Comparison of ENCODE assay signal across 27 cellular contexts in the genomic region with DNA sequence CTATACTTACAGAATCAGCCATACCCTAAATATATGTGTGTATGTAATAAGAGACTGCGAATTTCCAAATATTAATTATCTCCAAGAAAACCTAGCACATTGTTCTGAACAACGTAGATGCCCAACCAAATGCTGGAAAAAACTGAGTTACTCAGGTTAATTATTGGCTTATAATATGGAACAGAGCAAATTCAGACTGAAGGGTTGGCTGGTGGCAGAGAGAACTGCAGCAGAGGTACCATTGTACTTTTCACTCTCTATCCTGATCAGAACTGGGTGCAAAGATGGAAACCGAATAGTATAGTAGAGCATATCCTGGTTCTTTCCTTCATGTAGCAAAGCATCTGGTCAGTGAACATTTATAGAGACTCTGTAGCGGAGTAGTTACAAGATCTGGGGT.
DNase-seq lines count a peak whose midpoint lies in the region; ATAC-seq, FAIRE-seq and TF ChIP-seq lines count a peak whose summit lies in the region.
"Had no signal": no experiment of that assay in that cellular context is flagged by ENCODE, and none has a peak within 500 bp of the region (broad histone marks: within the 10 kb centered on the region; RNA-seq: fewer than 3 reads in every experiment).

No MANE protein-coding gene starts in this region.

- H3K9me3 Mint-ChIP-seq in natural killer cell = no peaks in the 10 kb centered on the region
- H3K9me3 Mint-ChIP-seq: CD4-positive, alpha-beta memory T cell; CD8-positive, alpha-beta memory T cell had no signal

- no peak for TF ChIP-seq POLR2A in H54 (IDR thresholded peaks at IDR 0.05; ENCODE audit: low read depth, low read length)

- no peaks in the 10 kb centered on the region for H3K9me3 ChIP-seq in pancreas
- H3K9me3 ChIP-seq: BE2C, BLaER1 had no signal

- FAIRE-seq in pancreas (lab: Jason Lieb, UNC) (no peak), H54 (lab: Jason Lieb, UNC) (no peak)
- FAIRE-seq: A204.1, GM12878, GM12892, GM18507 had no signal

- H3K4me3 Mint-ChIP-seq in natural killer cell = no peak overlapping the region
- H3K4me3 Mint-ChIP-seq: CD14-positive monocyte; CD4-positive, alpha-beta memory T cell; CD4-positive, CD25-positive, alpha-beta regulatory T cell; CD8-positive, alpha-beta memory T cell had no signal

- TF ChIP-seq CTCF in VCaP (conservative IDR thresholded peaks at IDR 0.05) (no peak), pancreas (IDR thresholded peaks at IDR 0.05) (no peak), natural killer cell (IDR thresholded peaks at IDR 0.05) (no peak)

- H3K36me3 ChIP-seq in pancreas = no peaks in the 10 kb centered on the region
- H3K36me3 ChIP-seq: BE2C, BLaER1 had no signal

- WGBS in pancreas, 2 donors = 57 to 59% methylated on average over 4 of the region's 4 CpGs

- no peaks in the 10 kb centered on the region for H3K36me3 Mint-ChIP-seq in natural killer cell
- H3K36me3 Mint-ChIP-seq: CD14-positive monocyte; CD4-positive, alpha-beta memory T cell; CD4-positive, CD25-positive, alpha-beta regulatory T cell had no signal

- H3K4me3 ChIP-seq in pancreas = no peak overlapping the region
- H3K4me3 ChIP-seq: BLaER1, GM12878 had no signal

- intact Hi-C loops in pancreas (cut with DNase I) (no loop called here), natural killer cell (cut with micrococcal nuclease) (no loop called here)

- DNase-seq in left lobe of liver (ENCODE audit: low spot score) = no peak
- no peak for DNase-seq in pancreas
- no peak for DNase-seq in H54 (ENCODE audit: insufficient read length, low spot score)
- no peak for DNase-seq in natural killer cell
- no peak for DNase-seq in stimulated activated CD4-positive, alpha-beta T cell treated with anti-CD3 and anti-CD28 coated beads, Interleukin-4, amount 100 ng/mL, for 1 hour
- DNase-seq: 8988T; ACHN; BE2C; C1 segment of cervical spinal cord; CD4-positive, alpha-beta memory T cell; CD4-positive, CD25-positive, alpha-beta regulatory T cell; CD8-positive, alpha-beta memory T cell; COR-L47; DMS 273 treated with DMSO at 0.1 percent for 48 hours; DMS153; DMS53; DMS79; DND-41; EL; GDM1 had no signal

- peaks cover 7 to 12% (median 9%) of the 10 kb centered on the region in 3 donors for H3K4me1 ChIP-seq in pancreas
- H3K4me1 ChIP-seq: BE2C, BLaER1 had no signal

- peak; percentile 52 for ATAC-seq in left lobe of liver
- peak in 3 of 4 donors; percentile 56 to 70 (median 65) for ATAC-seq in pancreas
- ATAC-seq in natural killer cell = no peak
- ATAC-seq: GM12878 had no signal

- H3K27me3 ChIP-seq in pancreas = no peaks in the 10 kb centered on the region
- H3K27me3 ChIP-seq: BLaER1 had no signal

- no peaks in the 10 kb centered on the region for H3K27me3 Mint-ChIP-seq in natural killer cell (ENCODE audit: low read depth in 2 of 2)
- H3K27me3 Mint-ChIP-seq: CD4-positive, alpha-beta memory T cell; CD8-positive, alpha-beta memory T cell had no signal

- H3K27ac ChIP-seq in VCaP (peak overlapping the region; percentile 48), pancreas (no peak overlapping the region)
- H3K27ac ChIP-seq: BLaER1 had no signal

- H3K27ac Mint-ChIP-seq in natural killer cell = no peak overlapping the region
- H3K27ac Mint-ChIP-seq: CD14-positive monocyte; CD4-positive, alpha-beta memory T cell; CD4-positive, CD25-positive, alpha-beta regulatory T cell; CD8-positive, alpha-beta memory T cell had no signal

- H3K4me1 Mint-ChIP-seq in natural killer cell = no peaks in the 10 kb centered on the region
- H3K4me1 Mint-ChIP-seq: CD4-positive, alpha-beta memory T cell; CD4-positive, CD25-positive, alpha-beta regulatory T cell; CD8-positive, alpha-beta memory T cell had no signal

Comparison
In these comparisons a context has a peak if more than half of its experiments do, and no peak if none do; other contexts are left out.
1. ATAC-seq: peak in left lobe of liver (single experiment) and pancreas (3 of 4); none in natural killer cell (0 of 3).